In the genomic region with DNA sequence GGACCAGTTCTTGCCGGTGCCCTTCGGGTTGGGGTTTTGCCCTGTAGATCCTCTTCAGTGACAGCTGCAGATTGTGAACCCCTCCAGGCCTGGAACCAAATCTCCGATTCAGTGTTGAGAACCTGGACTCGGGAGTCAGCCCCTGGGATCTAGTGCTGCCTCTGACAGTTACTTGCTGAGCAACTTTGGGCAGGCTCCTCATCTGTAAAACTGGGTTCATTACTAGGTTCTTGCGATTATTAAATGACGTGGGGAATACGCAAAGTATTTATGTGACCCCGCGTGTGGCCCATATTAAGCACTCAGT, we compare ENCODE assay signal across 12 cellular contexts. TPM values are rescaled to one million over a fixed set of nuclear protein-coding genes. Genes with fewer than 3 reads are reported as not detected.
DNase-seq lines count a peak whose midpoint lies in the region; ATAC-seq, FAIRE-seq and TF ChIP-seq lines count a peak whose summit lies in the region.
"Had no signal": no experiment of that assay in that cellular context is flagged by ENCODE, and none has a peak within 500 bp of the region (broad histone marks: within the 10 kb centered on the region; RNA-seq: fewer than 3 reads in every experiment).

No MANE protein-coding gene starts in this region.

- H3K4me2 ChIP-seq in neural progenitor cell = no peak overlapping the region

- no peak overlapping the region for H3K9ac ChIP-seq in neural progenitor cell

- H3K79me2 ChIP-seq in neural progenitor cell (ENCODE audit: low read depth) = peaks cover 48% of the 10 kb centered on the region

- no peak for TF ChIP-seq CTCF in CD14-positive monocyte (IDR thresholded peaks at IDR 0.05)
- TF ChIP-seq CTCF in neural progenitor cell (IDR thresholded peaks at IDR 0.05) = no peak

- H3K36me3 Mint-ChIP-seq in CD14-positive monocyte (peaks cover 19 to 24% of the 10 kb centered on the region in 2 donors), neural progenitor cell (peaks cover 25% of the 10 kb centered on the region)

- peak overlapping the region; percentile 95 for H2AFZ ChIP-seq in neural progenitor cell (replicated peaks)

- ATAC-seq in HG03066 (IDR thresholded peaks at IDR 0.05; ENCODE audit: low read depth, unreplicated experiment) = peak; percentile 12

- peak overlapping the region in 1 of 2 donors; percentile 96 for H3K4me3 Mint-ChIP-seq in CD14-positive monocyte
- no peak overlapping the region for H3K4me3 Mint-ChIP-seq in neural progenitor cell
- H3K4me3 Mint-ChIP-seq: activated CD4-positive, alpha-beta T cell treated with anti-CD3 and anti-CD28 coated beads, Interleukin-2, amount 10 ng/mL, durations not matched to agents 24 days and 14 days; brain; IgD-negative memory B cell had no signal

- H3K27ac ChIP-seq in ectodermal cell (ENCODE audit: insufficient read depth, low read depth, low read length, poor library complexity, severe bottlenecking) = peak overlapping the region; percentile 98
- peak overlapping the region; percentile 99 for H3K27ac ChIP-seq in neural progenitor cell

- intact Hi-C loops in CD14-positive monocyte (cut with micrococcal nuclease) = loop anchor here in 1 of 2 donors (5.0 to 10.0 kb wide), 3 partner anchors 266 to 1611 kb away; partner anchors contain the start of gene ZNF367

- H3K27ac Mint-ChIP-seq in CD14-positive monocyte (peak overlapping the region in 6 of 7 donors; percentile 99 to 100 (median 100)), neural progenitor cell (no peak overlapping the region)
- H3K27ac Mint-ChIP-seq: activated CD4-positive, alpha-beta T cell treated with anti-CD3 and anti-CD28 coated beads, Interleukin-2, amount 10 ng/mL, durations not matched to agents 24 days and 14 days; brain had no signal

- WGBS in ectodermal cell, 2 experiments = 2% methylated on average over 9 of the region's 9 CpGs

- H3K36me3 ChIP-seq in ectodermal cell (ENCODE audit: control insufficient read depth, insufficient read depth, low read length) = peaks cover 5% of the 10 kb centered on the region
- H3K36me3 ChIP-seq in neural progenitor cell = no peaks in the 10 kb centered on the region

- DNase-seq in CD14-positive monocyte (ENCODE audit: low spot score) (no peak), neural progenitor cell (ENCODE audit: low spot score) (no peak), frontal cortex (ENCODE audit: low spot score in 2 of 2) (no peak), DMS 273 treated with DMSO at 0.1 percent for 48 hours (lab: John Stamatoyannopoulos, UW) (no peak), DMS 273 (lab: John Stamatoyannopoulos, UW; ENCODE audit: unreplicated experiment) (no peak), Kasumi-1 (lab: John Stamatoyannopoulos, UW) (no peak)

- H3K27me3 Mint-ChIP-seq in CD14-positive monocyte (ENCODE audit: low read depth in 3 of 3) (no peaks in the 10 kb centered on the region), neural progenitor cell (ENCODE audit: insufficient read depth, low read depth) (peaks cover 2% of the 10 kb centered on the region)
- H3K27me3 Mint-ChIP-seq: activated CD4-positive, alpha-beta T cell treated with anti-CD3 and anti-CD28 coated beads, Interleukin-2, amount 10 ng/mL, durations not matched to agents 24 days and 14 days; IgD-negative memory B cell had no signal

- peaks cover 8% of the 10 kb centered on the region for H4K20me1 ChIP-seq in neural progenitor cell (ENCODE audit: low read depth)

- FAIRE-seq in frontal cortex (lab: Jason Lieb, UNC) = no peak

- no peaks in the 10 kb centered on the region for H3K27me3 ChIP-seq in ectodermal cell (ENCODE audit: control insufficient read depth, insufficient read depth, low read length, poor library complexity, severe bottlenecking)
- H3K27me3 ChIP-seq in neural progenitor cell = no peaks in the 10 kb centered on the region

- peaks cover 12% of the 10 kb centered on the region for H3K4me1 ChIP-seq in ectodermal cell (ENCODE audit: control insufficient read depth, insufficient read depth, low read length)
- peaks cover 10% of the 10 kb centered on the region for H3K4me1 ChIP-seq in neural progenitor cell

- no peak overlapping the region for H3K4me3 ChIP-seq in ectodermal cell (ENCODE audit: insufficient read depth, low read depth, low read length)
- no peak overlapping the region for H3K4me3 ChIP-seq in neural progenitor cell
- H3K4me3 ChIP-seq: skin epidermis had no signal

- peaks cover 7% of the 10 kb centered on the region for H3F3A ChIP-seq in neural progenitor cell (ENCODE audit: low read depth)

- H3K4me1 Mint-ChIP-seq in CD14-positive monocyte (peaks cover 12% of the 10 kb centered on the region), neural progenitor cell (peaks cover 14% of the 10 kb centered on the region)

- no peaks in the 10 kb centered on the region for H3K9me3 ChIP-seq in ectodermal cell (ENCODE audit: control insufficient read depth, low read length)
- H3K9me3 ChIP-seq in neural progenitor cell (ENCODE audit: low read depth) = no peaks in the 10 kb centered on the region

- H3K9me3 Mint-ChIP-seq in CD14-positive monocyte (peaks cover 3 to 20% (median 7%) of the 10 kb centered on the region in 7 donors), neural progenitor cell (no peaks in the 10 kb centered on the region)
- H3K9me3 Mint-ChIP-seq: IgD-negative memory B cell had no signal

RNA-seq across cellular contexts. Expression of gene ERCC6L2, which starts 0.6 kb away (rescaled TPM):
- 10 to 100 TPM in 1 of 2 donors, 1 to 10 TPM in 1; 7.1 to 18.9 TPM for polyA plus RNA-seq in CD14-positive monocyte
- polyA plus RNA-seq in ectodermal cell (2013, experiment 1 of 4) = 30.2 TPM
- polyA plus RNA-seq in ectodermal cell (2013, experiment 2 of 4) = 45.0 TPM
- 31.4 TPM for polyA plus RNA-seq in ectodermal cell (2013, experiment 3 of 4)
- 38.0 TPM for polyA plus RNA-seq in ectodermal cell (2013, experiment 4 of 4)
- total RNA-seq in neural progenitor cell (ENCODE audit: low replicate concordance) (60.5 and 77.6 TPM in 2 replicates), frontal cortex (144 TPM)
